In genomic region chr10:35940067-35940989, GRCh38 we compare ENCODE assay signal across 1 cellular context.
TF ChIP-seq lines count a peak whose summit lies in the region.

No MANE protein-coding gene starts in this region.

TF ChIP-seq in IMR-90, 13 proteins besides CTCF, POLR2A, EP300 and RAD21:
- TF ChIP-seq RCOR1 (IDR thresholded peaks at IDR 0.05; ENCODE audit: insufficient replicate concordance, low read length), result no peak
- peak; percentile 52; the same call in 1 of the 2 replicates for TF ChIP-seq FOS (IDR thresholded peaks at IDR 0.05; ENCODE audit: low read depth, low read length)
- 0 out of 2 replicates have a peak, but pooled peaks have one; percentile 33 for TF ChIP-seq USF2 (IDR thresholded peaks at IDR 0.05; ENCODE audit: low read depth, low read length)
